ENCODE assay signal across 8 cellular contexts in genomic region chr17:8186446-8186786, GRCh38. TPM values are rescaled to one million over a fixed set of nuclear protein-coding genes. Genes with fewer than 3 reads are reported as not detected.
A peak's percentile ranks its signal among the peaks of the same experiment; 100 is the strongest.
DNase-seq lines count a peak whose midpoint lies in the region; TF ChIP-seq lines count a peak whose summit lies in the region.

No MANE protein-coding gene starts in this region.

- WGBS in esophagus squamous epithelium, 2 donors = 0 to 1% methylated on average over 12 to 22 of the region's 23 CpGs

- no peaks in the 10 kb centered on the region; the same call in 1 of the 2 replicates for H3K36me3 ChIP-seq in MG63
- H3K36me3 ChIP-seq in esophagus squamous epithelium = no peaks in the 10 kb centered on the region

- TF ChIP-seq POLR2A in esophagus squamous epithelium (IDR thresholded peaks at IDR 0.05) = no peak

- H3K27ac ChIP-seq in esophagus squamous epithelium = peak overlapping the region; percentile 96 to 99 (median 98)

- TF ChIP-seq CTCF in GM12864 (IDR thresholded peaks at IDR 0.05; ENCODE audit: low read depth, low read length, missing control alignments) (no peak), esophagus squamous epithelium (IDR thresholded peaks at IDR 0.05) (peak in 2 of 6 experiments; percentile 18 to 38), retinal pigment epithelial cell (conservative IDR thresholded peaks at IDR 0.05; ENCODE audit: low read depth, low read length) (no peak)

- H3K4me1 ChIP-seq in esophagus squamous epithelium = peaks cover 9 to 57% (median 20%) of the 10 kb centered on the region in 3 donors

- peak overlapping the region; percentile 80 for H3K4me3 ChIP-seq in GM12864 (ENCODE audit: low read depth, low read length)
- H3K4me3 ChIP-seq in MG63 = peak overlapping the region; percentile 83
- peak overlapping the region; percentile 56 to 97 (median 86) for H3K4me3 ChIP-seq in esophagus squamous epithelium
- H3K4me3 ChIP-seq in retinal pigment epithelial cell (ENCODE audit: low read length) = peak overlapping the region; percentile 97

- no peak for DNase-seq in GM12864 (ENCODE audit: low read depth)
- DNase-seq in MG63 = no peak
- DNase-seq in esophagus squamous epithelium (lab: John Stamatoyannopoulos, UW) = no peak
- DNase-seq in retinal pigment epithelial cell (ENCODE audit: low read depth) = no peak
- DNase-seq in hippocampal formation (lab: John Stamatoyannopoulos, UW) = no peak
- DNase-seq in NCI-H748 treated with DMSO at 0.1 percent for 48 hours (lab: John Stamatoyannopoulos, UW) = no peak
- DNase-seq in NCI-H748 (lab: John Stamatoyannopoulos, UW; ENCODE audit: unreplicated experiment) = no peak
- no peak for DNase-seq in T-helper 1 cell

- H3K9me3 ChIP-seq in MG63 = no peaks in the 10 kb centered on the region
- H3K9me3 ChIP-seq in esophagus squamous epithelium = no peaks in the 10 kb centered on the region

- intact Hi-C loops in esophagus squamous epithelium (cut with DNase I) = no loop called here

- no peaks in the 10 kb centered on the region for H3K27me3 ChIP-seq in MG63
- no peaks in the 10 kb centered on the region for H3K27me3 ChIP-seq in esophagus squamous epithelium

RNA-seq across cellular contexts. Expression of gene BORCS6, which starts 3.6 kb away (rescaled TPM):
- 8.6 and 17.3 TPM in 2 replicates for total RNA-seq in MG63 (2014; rRNA removed; shearing (Covaris generic); ENCODE audit: low replicate concordance)
- total RNA-seq in esophagus squamous epithelium = 10 to 100 TPM in 3 of 4 donors, 1 to 10 TPM in 1; 8.8 to 16.5 (median 13.4) TPM

RNA-seq across cellular contexts. Expression of gene TMEM107, which starts 10.2 kb away (rescaled TPM):
- total RNA-seq in MG63 (2014; rRNA removed; shearing (Covaris generic); ENCODE audit: low replicate concordance) = 17.6 and 25.6 TPM in 2 replicates
- total RNA-seq in esophagus squamous epithelium = 10 to 100 TPM; 12.7 to 21.7 (median 15.5) TPM

RNA-seq across cellular contexts. Expression of gene VAMP2, which starts 23.7 kb away (rescaled TPM):
- 0.59 and 3.2 TPM in 2 replicates for total RNA-seq in MG63 (2014; rRNA removed; shearing (Covaris generic); ENCODE audit: low replicate concordance)
- 10 to 100 TPM in 3 of 4 donors, 1 to 10 TPM in 1; 6.2 to 20.4 (median 12.0) TPM for total RNA-seq in esophagus squamous epithelium

RNA-seq across cellular contexts. Expression of gene AURKB, which starts 24.0 kb away (rescaled TPM):
- 89.2 and 119 TPM in 2 replicates for total RNA-seq in MG63 (2014; rRNA removed; shearing (Covaris generic); ENCODE audit: low replicate concordance)
- total RNA-seq in esophagus squamous epithelium = 10 to 100 TPM; 11.2 to 43.7 (median 20.3) TPM

RNA-seq across cellular contexts. Expression of gene PER1, which starts 34.2 kb away (rescaled TPM):
- 1.3 and 7.9 TPM in 2 replicates for total RNA-seq in MG63 (2014; rRNA removed; shearing (Covaris generic); ENCODE audit: low replicate concordance)
- total RNA-seq in esophagus squamous epithelium = 10 to 100 TPM; 33.6 to 95.0 (median 56.3) TPM
